Comparison of ENCODE assay signal across 7 cellular contexts in the genomic region with DNA sequence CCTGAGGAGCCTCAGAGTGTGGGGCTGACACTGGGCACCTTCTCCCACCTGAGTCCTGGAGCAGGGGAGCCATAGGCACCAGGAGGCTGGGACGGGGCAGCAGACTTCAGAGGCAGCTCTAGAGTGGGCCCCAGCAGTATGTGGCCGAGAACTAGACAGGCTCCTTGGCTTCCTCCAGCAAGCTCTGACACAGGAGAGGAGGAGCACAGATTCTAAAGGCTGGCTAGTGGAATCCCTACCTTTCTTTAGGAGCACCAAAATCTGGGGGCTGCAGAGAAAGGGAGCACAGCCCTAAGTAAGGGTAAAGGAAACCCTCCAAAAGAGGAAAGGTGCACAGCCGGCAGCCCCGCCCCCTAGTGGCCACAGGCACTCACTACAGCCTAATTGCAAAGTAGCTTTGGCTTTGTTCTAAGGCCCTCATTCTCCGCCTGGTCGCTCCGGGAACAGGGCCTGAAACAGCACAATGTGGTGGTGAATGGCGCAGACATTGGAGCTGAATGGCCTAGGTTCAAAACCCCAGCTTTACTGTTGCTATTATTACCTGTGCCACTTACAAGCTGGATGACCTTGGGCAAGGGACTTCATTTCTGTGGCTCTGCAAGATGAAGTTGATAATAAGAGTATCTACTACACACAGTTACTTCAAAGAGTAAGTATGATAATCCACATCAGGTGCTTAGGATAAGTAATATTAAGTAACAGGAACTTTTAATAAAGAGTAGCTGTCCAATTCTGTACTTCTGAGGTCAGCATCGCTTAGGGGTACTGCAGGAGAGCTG. TPM values are rescaled to one million over a fixed set of nuclear protein-coding genes. Genes with fewer than 3 reads are reported as not detected.
DNase-seq lines count a peak whose midpoint lies in the region; ATAC-seq, FAIRE-seq and TF ChIP-seq lines count a peak whose summit lies in the region.

No MANE protein-coding gene starts in this region.

- no peak for ATAC-seq in HG02763 (IDR thresholded peaks at IDR 0.05; ENCODE audit: unreplicated experiment)

- no peaks in the 10 kb centered on the region for H3K27me3 ChIP-seq in breast epithelium

- DNase-seq in GM12892 (ENCODE audit: insufficient read length) (peak; percentile 54), NCI-H2107 treated with DMSO at 0.1 percent for 48 hours (lab: John Stamatoyannopoulos, UW; ENCODE audit: unreplicated experiment) (peak; percentile 57), breast epithelium (ENCODE audit: low spot score in 2 of 2) (peak in 1 of 2 donors; percentile 74), iris pigment epithelial cell (ENCODE audit: low read depth) (peak; percentile 32)
- DNase-seq in stimulated activated CD4-positive, alpha-beta T cell treated with anti-CD3 and anti-CD28 coated beads, Interleukin-1b, Interleukin-23, amount 100 ng/mL, for 24 hours (ENCODE audit: low read depth in 4 of 4, low spot score in 1 of 4) = peak; percentile 42 to 58 (median 51)

- peak; percentile 92 for FAIRE-seq in GM12892 (lab: Jason Lieb, UNC)

- peaks cover 9 to 17% of the 10 kb centered on the region in 2 donors for H3K4me1 ChIP-seq in breast epithelium

- intact Hi-C loops in breast epithelium (cut with DNase I; ENCODE audit: low total_unique reads) = loop anchor here (1.0 kb wide), 1 partner anchor 25 kb away; no protein-coding TSS in a partner anchor

- H3K9me3 ChIP-seq in breast epithelium = no peaks in the 10 kb centered on the region

- H3K36me3 ChIP-seq in breast epithelium = no peaks in the 10 kb centered on the region

- H3K27ac ChIP-seq in breast epithelium = peak overlapping the region; percentile 81 to 86

- H3K4me3 ChIP-seq in WI38 (ENCODE audit: low read depth, low read length) (no peak overlapping the region), breast epithelium (peak overlapping the region in 1 of 3 donors; percentile 15)

- peak; percentile 93 for TF ChIP-seq CTCF in WI38 (IDR thresholded peaks at IDR 0.05; ENCODE audit: low read depth, low read length)
- TF ChIP-seq CTCF in breast epithelium (IDR thresholded peaks at IDR 0.05) = peak; percentile 85 to 95 (median 87)

- TF ChIP-seq POLR2A in GM12892 (IDR thresholded peaks at IDR 0.05; ENCODE audit: low read depth, low read length) (no peak), breast epithelium (IDR thresholded peaks at IDR 0.05) (no peak)

RNA-seq across cellular contexts. Expression of a gene that starts 8.8 kb away (rescaled TPM):
- not detected for polyA plus RNA-seq in GM12892 (2012; ENCODE audit: missing spikeins)
- total RNA-seq in breast epithelium = 1 to 10 TPM in 1 of 3 donors, not detected in 2; 8.8 TPM

RNA-seq across cellular contexts. Expression of a gene that starts 20.1 kb away (rescaled TPM):
- polyA plus RNA-seq in GM12892 (2012; ENCODE audit: missing spikeins) = not detected
- not detected for total RNA-seq in breast epithelium
